ENCODE assay signal across 35 cellular contexts in the genomic region with DNA sequence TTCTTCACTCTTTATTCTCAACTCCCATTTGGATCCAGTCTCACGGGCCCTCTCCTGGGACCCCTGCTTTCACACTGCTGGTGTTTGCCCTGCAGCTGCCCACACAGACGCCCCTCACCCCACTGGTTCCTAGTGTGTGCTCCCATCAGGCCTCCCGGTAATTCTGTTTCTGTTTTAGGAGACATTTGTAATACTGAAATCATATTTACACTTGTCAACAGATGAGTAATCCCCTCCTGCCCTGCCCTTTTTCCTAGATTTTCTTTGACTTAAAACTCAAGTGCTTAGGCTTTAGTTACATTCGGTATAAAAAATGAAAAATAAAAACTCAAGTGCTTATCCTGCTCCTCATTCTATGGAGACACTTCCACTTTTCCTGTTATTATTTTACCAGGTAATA.
"Had no signal": no experiment of that assay in that cellular context is flagged by ENCODE, and none has a peak within 500 bp of the region (broad histone marks: within the 10 kb centered on the region; RNA-seq: fewer than 3 reads in every experiment).

No MANE protein-coding gene starts in this region.

- H3K27me3 Mint-ChIP-seq: activated CD4-positive, alpha-beta memory T cell treated with anti-CD3 and anti-CD28 coated beads for 36 hours; stimulated activated memory B cell treated with anti-CD40 and anti-IgM and Interleukin-4, amounts not matched to agents 10 μg/mL and 1 μg/mL and 100 μg/mL, for 72 hours; stimulated activated naive CD8-positive, alpha-beta T cell treated with anti-CD3 and anti-CD28 coated beads, Interleukin-15, amount 100 ng/mL, for 72 hours; type B pancreatic cell had no signal

- H3K27ac Mint-ChIP-seq: activated CD4-positive, alpha-beta memory T cell treated with anti-CD3 and anti-CD28 coated beads for 36 hours; activated CD4-positive, alpha-beta T cell treated with anti-CD3 and anti-CD28 coated beads, Interleukin-2, amount 10 ng/mL, durations not matched to agents 24 days and 14 days; activated CD8-positive, alpha-beta memory T cell treated with anti-CD3 and anti-CD28 coated beads, Interleukin-2, amount 10 ng/mL, durations not matched to agents 7 days and 5 days; activated naive CD4-positive, alpha-beta T cell treated with anti-CD3 and anti-CD28 coated beads, Interleukin-2, amount 50 U/mL, for 72 hours; activated T-cell treated with anti-CD3 and anti-CD28 coated beads, Interleukin-2, amount 50 U/mL, for 72 hours; endodermal cell; immature natural killer cell; natural killer cell treated with Interleukin-12 subunit alpha and Interleukin-12 subunit beta and Interleukin-15 and Interleukin-18, amount 100 ng/mL, for 72 hours; stimulated activated naive CD8-positive, alpha-beta T cell treated with anti-CD3 and anti-CD28 coated beads, Interleukin-15, amount 100 ng/mL, for 72 hours; type B pancreatic cell had no signal

- H3K4me1 ChIP-seq: body of pancreas, foreskin keratinocyte, lower lobe of right lung, prostate gland, vagina had no signal

- ATAC-seq: activated CD8-positive, alpha-beta memory T cell treated with anti-CD3 and anti-CD28 coated beads, Interleukin-2, amount 10 ng/mL, durations not matched to agents 7 days and 5 days; activated naive CD4-positive, alpha-beta T cell treated with anti-CD3 and anti-CD28 coated beads, Interleukin-2, amount 50 U/mL, for 72 hours; activated T-cell treated with anti-CD3 and anti-CD28 coated beads, Interleukin-2, amount 50 U/mL, for 72 hours; body of pancreas; esophagus mucosa; foreskin keratinocyte; heart left ventricle; lower lobe of right lung; natural killer cell treated with Interleukin-12 subunit alpha and Interleukin-12 subunit beta and Interleukin-15 and Interleukin-18, amount 100 ng/mL, for 72 hours; stimulated activated memory B cell treated with anti-CD40 and anti-IgM and Interleukin-4, amounts not matched to agents 10 μg/mL and 1 μg/mL and 100 μg/mL, for 72 hours; stimulated activated naive CD8-positive, alpha-beta T cell treated with anti-CD3 and anti-CD28 coated beads, Interleukin-15, amount 100 ng/mL, for 72 hours had no signal

- H3K9me3 Mint-ChIP-seq: activated CD4-positive, alpha-beta memory T cell treated with anti-CD3 and anti-CD28 coated beads for 36 hours; activated CD4-positive, alpha-beta T cell treated with anti-CD3 and anti-CD28 coated beads, Interleukin-2, amount 10 ng/mL, durations not matched to agents 24 days and 14 days; activated naive CD4-positive, alpha-beta T cell treated with anti-CD3 and anti-CD28 coated beads, Interleukin-2, amount 50 U/mL, for 72 hours; activated T-cell treated with anti-CD3 and anti-CD28 coated beads, Interleukin-2, amount 50 U/mL, for 72 hours; endodermal cell; immature natural killer cell; natural killer cell treated with Interleukin-12 subunit alpha and Interleukin-12 subunit beta and Interleukin-15 and Interleukin-18, amount 100 ng/mL, for 72 hours; stimulated activated memory B cell treated with anti-CD40 and anti-IgM and Interleukin-4, amounts not matched to agents 10 μg/mL and 1 μg/mL and 100 μg/mL, for 72 hours; stimulated activated naive CD8-positive, alpha-beta T cell treated with anti-CD3 and anti-CD28 coated beads, Interleukin-15, amount 100 ng/mL, for 72 hours; type B pancreatic cell had no signal

- H3K4me2 ChIP-seq: smooth muscle cell had no signal

- H3K4me3 Mint-ChIP-seq: activated CD4-positive, alpha-beta memory T cell treated with anti-CD3 and anti-CD28 coated beads for 36 hours; activated CD4-positive, alpha-beta T cell treated with anti-CD3 and anti-CD28 coated beads, Interleukin-2, amount 10 ng/mL, durations not matched to agents 24 days and 14 days; activated CD8-positive, alpha-beta memory T cell treated with anti-CD3 and anti-CD28 coated beads, Interleukin-2, amount 10 ng/mL, durations not matched to agents 7 days and 5 days; activated T-cell treated with anti-CD3 and anti-CD28 coated beads, Interleukin-2, amount 50 U/mL, for 72 hours; endodermal cell; immature natural killer cell; natural killer cell treated with Interleukin-12 subunit alpha and Interleukin-12 subunit beta and Interleukin-15 and Interleukin-18, amount 100 ng/mL, for 72 hours; stimulated activated memory B cell treated with anti-CD40 and anti-IgM and Interleukin-4, amounts not matched to agents 10 μg/mL and 1 μg/mL and 100 μg/mL, for 72 hours; stimulated activated naive CD8-positive, alpha-beta T cell treated with anti-CD3 and anti-CD28 coated beads, Interleukin-15, amount 100 ng/mL, for 72 hours; type B pancreatic cell had no signal

- H3K4me3 ChIP-seq: body of pancreas, heart left ventricle, lower lobe of right lung, ovary, prostate gland, smooth muscle cell, vagina had no signal

- H3K36me3 Mint-ChIP-seq: activated CD4-positive, alpha-beta memory T cell treated with anti-CD3 and anti-CD28 coated beads for 36 hours; activated CD8-positive, alpha-beta memory T cell treated with anti-CD3 and anti-CD28 coated beads, Interleukin-2, amount 10 ng/mL, durations not matched to agents 7 days and 5 days; activated naive CD4-positive, alpha-beta T cell treated with anti-CD3 and anti-CD28 coated beads, Interleukin-2, amount 50 U/mL, for 72 hours; immature natural killer cell; natural killer cell treated with Interleukin-12 subunit alpha and Interleukin-12 subunit beta and Interleukin-15 and Interleukin-18, amount 100 ng/mL, for 72 hours; stimulated activated memory B cell treated with anti-CD40 and anti-IgM and Interleukin-4, amounts not matched to agents 10 μg/mL and 1 μg/mL and 100 μg/mL, for 72 hours; type B pancreatic cell had no signal

- H3K9me3 ChIP-seq: body of pancreas, heart left ventricle, lower lobe of right lung, ovary, prostate gland, vagina had no signal

- H3K4me1 Mint-ChIP-seq: activated CD4-positive, alpha-beta T cell treated with anti-CD3 and anti-CD28 coated beads, Interleukin-2, amount 10 ng/mL, durations not matched to agents 24 days and 14 days; activated CD8-positive, alpha-beta memory T cell treated with anti-CD3 and anti-CD28 coated beads, Interleukin-2, amount 10 ng/mL, durations not matched to agents 7 days and 5 days; endodermal cell; immature natural killer cell; stimulated activated naive CD8-positive, alpha-beta T cell treated with anti-CD3 and anti-CD28 coated beads, Interleukin-15, amount 100 ng/mL, for 72 hours had no signal

- H3K27me3 ChIP-seq: body of pancreas, foreskin keratinocyte, heart left ventricle, ovary, vagina had no signal

- H3K27ac ChIP-seq: body of pancreas, foreskin keratinocyte, heart left ventricle, lower lobe of right lung, ovary, prostate gland had no signal

- H3K36me3 ChIP-seq: heart left ventricle, lower lobe of right lung, ovary, prostate gland, vagina had no signal

- DNase-seq: activated CD4-positive, alpha-beta memory T cell treated with anti-CD3 and anti-CD28 coated beads for 36 hours; activated CD4-positive, alpha-beta T cell treated with anti-CD3 and anti-CD28 coated beads, Interleukin-2, amount 10 ng/mL, durations not matched to agents 24 days and 14 days; activated CD4-positive, CD25-positive, alpha-beta regulatory T cell treated with anti-CD3 and anti-CD28 coated beads, Interleukin-2, amount 50 U/mL, for 72 hours; activated CD8-positive, alpha-beta memory T cell treated with anti-CD3 and anti-CD28 coated beads, Interleukin-2, amount 10 ng/mL, durations not matched to agents 7 days and 5 days; activated naive CD4-positive, alpha-beta T cell; activated T-cell treated with anti-CD3 and anti-CD28 coated beads for 4 hours; activated T-cell treated with anti-CD3 and anti-CD28 coated beads, Interleukin-2, amount 50 U/mL, for 72 hours; anterior cingulate cortex; body of pancreas; caudate nucleus; endodermal cell; foreskin keratinocyte; heart left ventricle; hypothalamus; immature natural killer cell; kidney; lower lobe of right lung; mesenchymal stem cell; ovary; retina; stimulated activated CD4-positive, alpha-beta T cell treated with anti-CD3 and anti-CD28 coated beads, Interleukin-1b, Interleukin-23, amount 100 ng/mL, for 48 hours; stimulated activated CD4-positive, alpha-beta T cell treated with anti-CD3 and anti-CD28 coated beads, Interleukin-4, amount 100 ng/mL, for 4 hours; stimulated activated CD8-positive, alpha-beta memory T cell treated with anti-CD3 and anti-CD28 coated beads, Interleukin-4, amount 100 ng/mL, for 48 hours; stimulated activated naive CD8-positive, alpha-beta T cell treated with anti-CD3 and anti-CD28 coated beads, Interleukin-15, amount 100 ng/mL, for 72 hours; substantia nigra; SW 1271; T-helper 2 cell had no signal
